1 cellular context compared by ENCODE assay signal in the genomic region with DNA sequence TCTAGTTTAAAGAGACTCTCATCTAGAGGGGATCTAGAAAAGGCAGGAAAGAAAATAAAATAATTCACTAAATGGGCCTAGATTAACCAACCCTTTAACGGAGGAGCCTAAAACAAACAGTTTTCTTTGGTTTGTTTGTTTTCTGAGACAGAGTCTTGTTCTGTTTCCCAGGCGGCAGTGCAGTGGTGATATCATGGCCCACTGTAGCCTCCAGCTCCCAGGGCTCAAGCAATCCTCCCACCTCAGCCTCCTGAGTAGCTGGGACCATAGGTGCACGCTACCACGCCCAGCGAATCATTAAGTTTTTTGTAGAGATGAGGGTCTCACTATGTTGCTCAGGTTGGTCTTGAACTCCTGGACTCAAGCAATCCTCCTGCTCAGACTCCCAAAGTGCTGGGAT.
TF ChIP-seq lines count a peak whose summit lies in the region.

No MANE protein-coding gene starts in this region.

TF ChIP-seq in HepG2, 621 proteins besides CTCF, POLR2A, EP300 and RAD21 (continued from another document and continues in another):
- TF ChIP-seq ZNF644 (CRISPR knock-in tag; IDR thresholded peaks at IDR 0.05; ENCODE audit: low read depth) (peak; percentile 20; the same call in 1 of the 2 replicates), ZNF772 (CRISPR knock-in tag; IDR thresholded peaks at IDR 0.05) (no peak), ZNF552 (CRISPR knock-in tag; IDR thresholded peaks at IDR 0.05; ENCODE audit: borderline replicate concordance) (no peak), SMARCC2 (IDR thresholded peaks at IDR 0.05) (no peak), HNRNPK (IDR thresholded peaks at IDR 0.05; ENCODE audit: low read depth, low read length, poor library complexity, severe bottlenecking) (no peak), SMYD3 (CRISPR knock-in tag; IDR thresholded peaks at IDR 0.05) (no peak), ZSCAN21 (CRISPR knock-in tag; IDR thresholded peaks at IDR 0.05; ENCODE audit: borderline replicate concordance) (no peak), NR2F1 (CRISPR knock-in tag; IDR thresholded peaks at IDR 0.05) (no peak), NFIB (CRISPR knock-in tag; IDR thresholded peaks at IDR 0.05; ENCODE audit: borderline replicate concordance) (no peak), ZNF678 (CRISPR knock-in tag; IDR thresholded peaks at IDR 0.05) (no peak), FOXP1 (IDR thresholded peaks at IDR 0.05) (no peak), FOXP1 (CRISPR knock-in tag; IDR thresholded peaks at IDR 0.05) (no peak), ADNP (CRISPR knock-in tag; IDR thresholded peaks at IDR 0.05) (0 out of 2 replicates have a peak, but pooled peaks have one; percentile 39), AGO1 (IDR thresholded peaks at IDR 0.05; ENCODE audit: low read depth, low read length, poor library complexity, severe bottlenecking) (no peak), ELF3 (CRISPR knock-in tag; IDR thresholded peaks at IDR 0.05) (no peak), ZNF430 (CRISPR knock-in tag; IDR thresholded peaks at IDR 0.05) (no peak), GPN1 (CRISPR knock-in tag; IDR thresholded peaks at IDR 0.05; ENCODE audit: borderline replicate concordance) (no peak), GABPA (IDR thresholded peaks at IDR 0.05; ENCODE audit: low read depth, low read length) (no peak), GABPA (CRISPR knock-in tag; IDR thresholded peaks at IDR 0.05; ENCODE audit: low read depth) (0 out of 2 replicates have a peak, but pooled peaks have one; percentile 9), FOXA1 (IDR thresholded peaks at IDR 0.05) (no peak), FOXA1 (CRISPR knock-in tag; IDR thresholded peaks at IDR 0.05) (no peak), ZNF562 (CRISPR knock-in tag; IDR thresholded peaks at IDR 0.05; ENCODE audit: borderline replicate concordance) (no peak), FOSL1 (CRISPR knock-in tag; IDR thresholded peaks at IDR 0.05; ENCODE audit: borderline replicate concordance) (no peak), ZNF75D (CRISPR knock-in tag; IDR thresholded peaks at IDR 0.05; ENCODE audit: borderline replicate concordance) (no peak)
- TF ChIP-seq, protein P1, sequence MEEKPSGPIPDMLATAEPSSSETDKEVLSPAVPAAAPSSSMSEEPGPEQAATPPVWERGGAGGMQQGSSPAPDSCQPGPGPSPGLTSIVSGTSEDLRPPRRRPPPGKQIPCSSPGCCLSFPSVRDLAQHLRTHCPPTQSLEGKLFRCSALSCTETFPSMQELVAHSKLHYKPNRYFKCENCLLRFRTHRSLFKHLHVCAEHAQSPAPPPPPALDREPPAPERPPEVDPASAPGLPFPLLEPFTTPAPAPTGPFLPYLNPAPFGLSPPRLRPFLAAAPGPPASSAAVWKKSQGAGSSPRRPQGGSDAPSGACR (CRISPR knock-in tag; IDR thresholded peaks at IDR 0.05): no peak
- TF ChIP-seq, protein P2, sequence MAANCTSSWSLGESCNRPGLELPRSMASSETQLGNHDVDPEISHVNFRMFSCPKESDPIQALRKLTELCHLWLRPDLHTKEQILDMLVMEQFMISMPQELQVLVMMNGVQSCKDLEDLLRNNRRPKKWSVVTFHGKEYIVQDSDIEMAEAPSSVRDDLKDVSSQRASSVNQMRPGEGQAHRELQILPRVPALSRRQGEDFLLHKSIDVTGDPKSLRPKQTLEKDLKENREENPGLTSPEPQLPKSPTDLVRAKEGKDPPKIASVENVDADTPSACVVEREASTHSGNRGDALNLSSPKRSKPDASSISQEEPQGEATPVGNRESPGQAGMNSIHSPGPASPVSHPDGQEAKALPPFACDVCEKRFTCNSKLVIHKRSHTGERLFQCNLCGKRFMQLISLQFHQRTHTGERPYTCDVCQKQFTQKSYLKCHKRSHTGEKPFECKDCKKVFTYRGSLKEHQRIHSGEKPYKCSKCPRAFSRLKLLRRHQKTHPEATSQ (CRISPR knock-in tag; IDR thresholded peaks at IDR 0.05; ENCODE audit: borderline replicate concordance): no peak
- TF ChIP-seq, protein P3, sequence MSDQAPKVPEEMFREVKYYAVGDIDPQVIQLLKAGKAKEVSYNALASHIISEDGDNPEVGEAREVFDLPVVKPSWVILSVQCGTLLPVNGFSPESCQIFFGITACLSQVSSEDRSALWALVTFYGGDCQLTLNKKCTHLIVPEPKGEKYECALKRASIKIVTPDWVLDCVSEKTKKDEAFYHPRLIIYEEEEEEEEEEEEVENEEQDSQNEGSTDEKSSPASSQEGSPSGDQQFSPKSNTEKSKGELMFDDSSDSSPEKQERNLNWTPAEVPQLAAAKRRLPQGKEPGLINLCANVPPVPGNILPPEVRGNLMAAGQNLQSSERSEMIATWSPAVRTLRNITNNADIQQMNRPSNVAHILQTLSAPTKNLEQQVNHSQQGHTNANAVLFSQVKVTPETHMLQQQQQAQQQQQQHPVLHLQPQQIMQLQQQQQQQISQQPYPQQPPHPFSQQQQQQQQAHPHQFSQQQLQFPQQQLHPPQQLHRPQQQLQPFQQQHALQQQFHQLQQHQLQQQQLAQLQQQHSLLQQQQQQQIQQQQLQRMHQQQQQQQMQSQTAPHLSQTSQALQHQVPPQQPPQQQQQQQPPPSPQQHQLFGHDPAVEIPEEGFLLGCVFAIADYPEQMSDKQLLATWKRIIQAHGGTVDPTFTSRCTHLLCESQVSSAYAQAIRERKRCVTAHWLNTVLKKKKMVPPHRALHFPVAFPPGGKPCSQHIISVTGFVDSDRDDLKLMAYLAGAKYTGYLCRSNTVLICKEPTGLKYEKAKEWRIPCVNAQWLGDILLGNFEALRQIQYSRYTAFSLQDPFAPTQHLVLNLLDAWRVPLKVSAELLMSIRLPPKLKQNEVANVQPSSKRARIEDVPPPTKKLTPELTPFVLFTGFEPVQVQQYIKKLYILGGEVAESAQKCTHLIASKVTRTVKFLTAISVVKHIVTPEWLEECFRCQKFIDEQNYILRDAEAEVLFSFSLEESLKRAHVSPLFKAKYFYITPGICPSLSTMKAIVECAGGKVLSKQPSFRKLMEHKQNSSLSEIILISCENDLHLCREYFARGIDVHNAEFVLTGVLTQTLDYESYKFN (CRISPR knock-in tag; conservative IDR thresholded peaks at IDR 0.05): no peak
- TF ChIP-seq, protein P4, sequence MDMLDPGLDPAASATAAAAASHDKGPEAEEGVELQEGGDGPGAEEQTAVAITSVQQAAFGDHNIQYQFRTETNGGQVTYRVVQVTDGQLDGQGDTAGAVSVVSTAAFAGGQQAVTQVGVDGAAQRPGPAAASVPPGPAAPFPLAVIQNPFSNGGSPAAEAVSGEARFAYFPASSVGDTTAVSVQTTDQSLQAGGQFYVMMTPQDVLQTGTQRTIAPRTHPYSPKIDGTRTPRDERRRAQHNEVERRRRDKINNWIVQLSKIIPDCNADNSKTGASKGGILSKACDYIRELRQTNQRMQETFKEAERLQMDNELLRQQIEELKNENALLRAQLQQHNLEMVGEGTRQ (IDR thresholded peaks at IDR 0.05; ENCODE audit: low read depth, low read length): no peak
- TF ChIP-seq, protein P4 (CRISPR knock-in tag; IDR thresholded peaks at IDR 0.05; ENCODE audit: borderline replicate concordance): no peak
- TF ChIP-seq, protein P5, sequence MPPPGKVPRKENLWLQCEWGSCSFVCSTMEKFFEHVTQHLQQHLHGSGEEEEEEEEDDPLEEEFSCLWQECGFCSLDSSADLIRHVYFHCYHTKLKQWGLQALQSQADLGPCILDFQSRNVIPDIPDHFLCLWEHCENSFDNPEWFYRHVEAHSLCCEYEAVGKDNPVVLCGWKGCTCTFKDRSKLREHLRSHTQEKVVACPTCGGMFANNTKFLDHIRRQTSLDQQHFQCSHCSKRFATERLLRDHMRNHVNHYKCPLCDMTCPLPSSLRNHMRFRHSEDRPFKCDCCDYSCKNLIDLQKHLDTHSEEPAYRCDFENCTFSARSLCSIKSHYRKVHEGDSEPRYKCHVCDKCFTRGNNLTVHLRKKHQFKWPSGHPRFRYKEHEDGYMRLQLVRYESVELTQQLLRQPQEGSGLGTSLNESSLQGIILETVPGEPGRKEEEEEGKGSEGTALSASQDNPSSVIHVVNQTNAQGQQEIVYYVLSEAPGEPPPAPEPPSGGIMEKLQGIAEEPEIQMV (CRISPR knock-in tag; IDR thresholded peaks at IDR 0.05; ENCODE audit: low read depth): no peak
- TF ChIP-seq, protein P6, sequence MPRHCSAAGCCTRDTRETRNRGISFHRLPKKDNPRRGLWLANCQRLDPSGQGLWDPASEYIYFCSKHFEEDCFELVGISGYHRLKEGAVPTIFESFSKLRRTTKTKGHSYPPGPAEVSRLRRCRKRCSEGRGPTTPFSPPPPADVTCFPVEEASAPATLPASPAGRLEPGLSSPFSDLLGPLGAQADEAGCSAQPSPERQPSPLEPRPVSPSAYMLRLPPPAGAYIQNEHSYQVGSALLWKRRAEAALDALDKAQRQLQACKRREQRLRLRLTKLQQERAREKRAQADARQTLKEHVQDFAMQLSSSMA (CRISPR knock-in tag; IDR thresholded peaks at IDR 0.05): no peak
- TF ChIP-seq, protein P7, sequence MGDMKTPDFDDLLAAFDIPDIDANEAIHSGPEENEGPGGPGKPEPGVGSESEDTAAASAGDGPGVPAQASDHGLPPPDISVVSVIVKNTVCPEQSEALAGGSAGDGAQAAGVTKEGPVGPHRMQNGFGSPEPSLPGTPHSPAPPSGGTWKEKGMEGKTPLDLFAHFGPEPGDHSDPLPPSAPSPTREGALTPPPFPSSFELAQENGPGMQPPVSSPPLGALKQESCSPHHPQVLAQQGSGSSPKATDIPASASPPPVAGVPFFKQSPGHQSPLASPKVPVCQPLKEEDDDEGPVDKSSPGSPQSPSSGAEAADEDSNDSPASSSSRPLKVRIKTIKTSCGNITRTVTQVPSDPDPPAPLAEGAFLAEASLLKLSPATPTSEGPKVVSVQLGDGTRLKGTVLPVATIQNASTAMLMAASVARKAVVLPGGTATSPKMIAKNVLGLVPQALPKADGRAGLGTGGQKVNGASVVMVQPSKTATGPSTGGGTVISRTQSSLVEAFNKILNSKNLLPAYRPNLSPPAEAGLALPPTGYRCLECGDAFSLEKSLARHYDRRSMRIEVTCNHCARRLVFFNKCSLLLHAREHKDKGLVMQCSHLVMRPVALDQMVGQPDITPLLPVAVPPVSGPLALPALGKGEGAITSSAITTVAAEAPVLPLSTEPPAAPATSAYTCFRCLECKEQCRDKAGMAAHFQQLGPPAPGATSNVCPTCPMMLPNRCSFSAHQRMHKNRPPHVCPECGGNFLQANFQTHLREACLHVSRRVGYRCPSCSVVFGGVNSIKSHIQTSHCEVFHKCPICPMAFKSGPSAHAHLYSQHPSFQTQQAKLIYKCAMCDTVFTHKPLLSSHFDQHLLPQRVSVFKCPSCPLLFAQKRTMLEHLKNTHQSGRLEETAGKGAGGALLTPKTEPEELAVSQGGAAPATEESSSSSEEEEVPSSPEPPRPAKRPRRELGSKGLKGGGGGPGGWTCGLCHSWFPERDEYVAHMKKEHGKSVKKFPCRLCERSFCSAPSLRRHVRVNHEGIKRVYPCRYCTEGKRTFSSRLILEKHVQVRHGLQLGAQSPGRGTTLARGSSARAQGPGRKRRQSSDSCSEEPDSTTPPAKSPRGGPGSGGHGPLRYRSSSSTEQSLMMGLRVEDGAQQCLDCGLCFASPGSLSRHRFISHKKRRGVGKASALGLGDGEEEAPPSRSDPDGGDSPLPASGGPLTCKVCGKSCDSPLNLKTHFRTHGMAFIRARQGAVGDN (CRISPR knock-in tag; IDR thresholded peaks at IDR 0.05): peak; percentile 44
- TF ChIP-seq, protein P8, sequence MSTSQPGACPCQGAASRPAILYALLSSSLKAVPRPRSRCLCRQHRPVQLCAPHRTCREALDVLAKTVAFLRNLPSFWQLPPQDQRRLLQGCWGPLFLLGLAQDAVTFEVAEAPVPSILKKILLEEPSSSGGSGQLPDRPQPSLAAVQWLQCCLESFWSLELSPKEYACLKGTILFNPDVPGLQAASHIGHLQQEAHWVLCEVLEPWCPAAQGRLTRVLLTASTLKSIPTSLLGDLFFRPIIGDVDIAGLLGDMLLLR (CRISPR knock-in tag; IDR thresholded peaks at IDR 0.05): no peak
- TF ChIP-seq, protein P9, sequence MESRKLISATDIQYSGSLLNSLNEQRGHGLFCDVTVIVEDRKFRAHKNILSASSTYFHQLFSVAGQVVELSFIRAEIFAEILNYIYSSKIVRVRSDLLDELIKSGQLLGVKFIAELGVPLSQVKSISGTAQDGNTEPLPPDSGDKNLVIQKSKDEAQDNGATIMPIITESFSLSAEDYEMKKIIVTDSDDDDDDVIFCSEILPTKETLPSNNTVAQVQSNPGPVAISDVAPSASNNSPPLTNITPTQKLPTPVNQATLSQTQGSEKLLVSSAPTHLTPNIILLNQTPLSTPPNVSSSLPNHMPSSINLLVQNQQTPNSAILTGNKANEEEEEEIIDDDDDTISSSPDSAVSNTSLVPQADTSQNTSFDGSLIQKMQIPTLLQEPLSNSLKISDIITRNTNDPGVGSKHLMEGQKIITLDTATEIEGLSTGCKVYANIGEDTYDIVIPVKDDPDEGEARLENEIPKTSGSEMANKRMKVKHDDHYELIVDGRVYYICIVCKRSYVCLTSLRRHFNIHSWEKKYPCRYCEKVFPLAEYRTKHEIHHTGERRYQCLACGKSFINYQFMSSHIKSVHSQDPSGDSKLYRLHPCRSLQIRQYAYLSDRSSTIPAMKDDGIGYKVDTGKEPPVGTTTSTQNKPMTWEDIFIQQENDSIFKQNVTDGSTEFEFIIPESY (CRISPR knock-in tag; IDR thresholded peaks at IDR 0.05): peak; percentile 19; the same call in 1 of the 2 replicates
- TF ChIP-seq, protein P10, sequence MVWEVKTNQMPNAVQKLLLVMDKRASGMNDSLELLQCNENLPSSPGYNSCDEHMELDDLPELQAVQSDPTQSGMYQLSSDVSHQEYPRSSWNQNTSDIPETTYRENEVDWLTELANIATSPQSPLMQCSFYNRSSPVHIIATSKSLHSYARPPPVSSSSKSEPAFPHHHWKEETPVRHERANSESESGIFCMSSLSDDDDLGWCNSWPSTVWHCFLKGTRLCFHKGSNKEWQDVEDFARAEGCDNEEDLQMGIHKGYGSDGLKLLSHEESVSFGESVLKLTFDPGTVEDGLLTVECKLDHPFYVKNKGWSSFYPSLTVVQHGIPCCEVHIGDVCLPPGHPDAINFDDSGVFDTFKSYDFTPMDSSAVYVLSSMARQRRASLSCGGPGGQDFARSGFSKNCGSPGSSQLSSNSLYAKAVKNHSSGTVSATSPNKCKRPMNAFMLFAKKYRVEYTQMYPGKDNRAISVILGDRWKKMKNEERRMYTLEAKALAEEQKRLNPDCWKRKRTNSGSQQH (CRISPR knock-in tag; IDR thresholded peaks at IDR 0.05; ENCODE audit: low read depth): no peak
- TF ChIP-seq, protein P11, sequence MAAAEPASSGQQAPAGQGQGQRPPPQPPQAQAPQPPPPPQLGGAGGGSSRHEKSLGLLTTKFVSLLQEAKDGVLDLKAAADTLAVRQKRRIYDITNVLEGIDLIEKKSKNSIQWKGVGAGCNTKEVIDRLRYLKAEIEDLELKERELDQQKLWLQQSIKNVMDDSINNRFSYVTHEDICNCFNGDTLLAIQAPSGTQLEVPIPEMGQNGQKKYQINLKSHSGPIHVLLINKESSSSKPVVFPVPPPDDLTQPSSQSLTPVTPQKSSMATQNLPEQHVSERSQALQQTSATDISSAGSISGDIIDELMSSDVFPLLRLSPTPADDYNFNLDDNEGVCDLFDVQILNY (CRISPR knock-in tag; conservative IDR thresholded peaks at IDR 0.05): no peak
